ENCODE assay signal across 8 cellular contexts in genomic region chr7:36153571-36154097, GRCh38. TPM values are rescaled to one million over a fixed set of nuclear protein-coding genes. Genes with fewer than 3 reads are reported as not detected.
DNase-seq lines count a peak whose midpoint lies in the region; ATAC-seq and TF ChIP-seq lines count a peak whose summit lies in the region.

No MANE protein-coding gene starts in this region.

- no peak for ATAC-seq in activated CD4-positive, alpha-beta T cell treated with anti-CD3 and anti-CD28 coated beads for 36 hours
- peak; percentile 6 for ATAC-seq in HG03196 (IDR thresholded peaks at IDR 0.05; ENCODE audit: unreplicated experiment)

- H3K4me1 ChIP-seq in fibroblast of lung (ENCODE audit: control insufficient read depth, extremely low read depth, insufficient read depth, low read length) = no peaks in the 10 kb centered on the region

- peak overlapping the region; percentile 32 for H3K27ac Mint-ChIP-seq in activated CD4-positive, alpha-beta T cell treated with anti-CD3 and anti-CD28 coated beads for 36 hours
- H3K27ac Mint-ChIP-seq in neural crest cell (ENCODE audit: unreplicated experiment) = no peak overlapping the region

- no peak for TF ChIP-seq CTCF in fibroblast of lung (conservative IDR thresholded peaks at IDR 0.05 in 1 of 2, IDR thresholded peaks at IDR 0.05 in 1 of 2; ENCODE audit: low read depth in 1 of 2, low read length in 2 of 2)
- TF ChIP-seq CTCF in neural crest cell (conservative IDR thresholded peaks at IDR 0.05) = no peak

- H3K36me3 Mint-ChIP-seq in activated CD4-positive, alpha-beta T cell treated with anti-CD3 and anti-CD28 coated beads for 36 hours (ENCODE audit: low read depth) = no peaks in the 10 kb centered on the region
- no peaks in the 10 kb centered on the region for H3K36me3 Mint-ChIP-seq in neural crest cell (ENCODE audit: low read depth)

- H3K4me2 ChIP-seq in fibroblast of lung (ENCODE audit: extremely low read depth, insufficient read depth, low read length) = peak overlapping the region; percentile 80

- intact Hi-C loops in activated CD4-positive, alpha-beta T cell treated with anti-CD3 and anti-CD28 coated beads for 36 hours (cut with DNase I, micrococcal nuclease) = loop anchor here (1.0 to 2.0 kb wide), 7 partner anchors 38 to 353 kb away; partner anchors contain the start of genes ANLN (in 1 of the 2) and SEPTIN7 (in 1 of the 2)

- peaks cover 29% of the 10 kb centered on the region for H3K4me1 Mint-ChIP-seq in activated CD4-positive, alpha-beta T cell treated with anti-CD3 and anti-CD28 coated beads for 36 hours
- peaks cover 35% of the 10 kb centered on the region for H3K4me1 Mint-ChIP-seq in neural crest cell

- no peaks in the 10 kb centered on the region for H3K27me3 ChIP-seq in fibroblast of lung (ENCODE audit: control insufficient read depth, insufficient read depth, low read length)

- DNase-seq in activated CD4-positive, alpha-beta T cell treated with anti-CD3 and anti-CD28 coated beads for 36 hours = peak; percentile 40
- no peak for DNase-seq in activated CD4-positive, alpha-beta T cell treated with anti-CD3 and anti-CD28 coated beads for 1 hour
- DNase-seq in activated CD4-positive, alpha-beta T cell treated with anti-CD3 and anti-CD28 coated beads for 48 hours = peak; percentile 23
- DNase-seq in fibroblast of lung (ENCODE audit: low read depth in 2 of 2) = no peak
- DNase-seq in neural crest cell (ENCODE audit: low read depth, low spot score) = no peak
- no peak for DNase-seq in DMS114 treated with DMSO at 0.1 percent for 48 hours (lab: John Stamatoyannopoulos, UW; ENCODE audit: unreplicated experiment)
- DNase-seq in cortex of kidney (lab: John Stamatoyannopoulos, UW) = no peak

- no peaks in the 10 kb centered on the region for H4K20me1 ChIP-seq in fibroblast of lung (ENCODE audit: control insufficient read depth, extremely low read depth, insufficient read depth, low read length)

- H3K27ac ChIP-seq in fibroblast of lung (ENCODE audit: insufficient read depth, low read length) = no peak overlapping the region

- H3K9me3 Mint-ChIP-seq in activated CD4-positive, alpha-beta T cell treated with anti-CD3 and anti-CD28 coated beads for 36 hours (ENCODE audit: low read depth) = no peaks in the 10 kb centered on the region
- H3K9me3 Mint-ChIP-seq in neural crest cell = no peaks in the 10 kb centered on the region

- H3K9ac ChIP-seq in fibroblast of lung (ENCODE audit: insufficient read depth, low read length) = peak overlapping the region; percentile 65

- H3K36me3 ChIP-seq in fibroblast of lung (ENCODE audit: control insufficient read depth, insufficient read depth, low read length) = peaks cover 2% of the 10 kb centered on the region

- no peaks in the 10 kb centered on the region for H3K27me3 Mint-ChIP-seq in activated CD4-positive, alpha-beta T cell treated with anti-CD3 and anti-CD28 coated beads for 36 hours
- H3K27me3 Mint-ChIP-seq in neural crest cell (ENCODE audit: low read depth) = no peaks in the 10 kb centered on the region

- CTCF ChIA-PET in activated CD4-positive, alpha-beta T cell treated with anti-CD3 and anti-CD28 coated beads for 36 hours (lab: Charles Lee) = no interaction called here

- H2AFZ ChIP-seq in fibroblast of lung (ENCODE audit: low read length) = peak overlapping the region; percentile 1

- H3K9me3 ChIP-seq in fibroblast of lung (ENCODE audit: control insufficient read depth, insufficient read depth, low read depth, low read length) = no peaks in the 10 kb centered on the region

- H3K79me2 ChIP-seq in fibroblast of lung (ENCODE audit: control insufficient read depth, insufficient read depth, low read length) = peaks cover 2% of the 10 kb centered on the region

- POLR2A ChIA-PET in activated CD4-positive, alpha-beta T cell treated with anti-CD3 and anti-CD28 coated beads for 36 hours (lab: Charles Lee) = no interaction called here

- peak overlapping the region; percentile 63 to 82 (median 66) for H3K4me3 ChIP-seq in fibroblast of lung (replicated peaks in 1 of 4; ENCODE audit: control extremely low read depth in 1 of 4, insufficient read depth in 1 of 4, low read depth in 3 of 4, low read length in 4 of 4)

- peak overlapping the region; percentile 71 for H3K4me3 Mint-ChIP-seq in activated CD4-positive, alpha-beta T cell treated with anti-CD3 and anti-CD28 coated beads for 36 hours
- H3K4me3 Mint-ChIP-seq in neural crest cell = peak overlapping the region; percentile 87

RNA-seq across cellular contexts. Expression of gene EEPD1, which starts 0.6 kb away (rescaled TPM):
- total RNA-seq in activated CD4-positive, alpha-beta T cell treated with anti-CD3 and anti-CD28 coated beads for 36 hours = 1 to 10 TPM; 1.3 TPM
- 8.4 and 9.2 TPM in 2 replicates for total RNA-seq in fibroblast of lung
- polyA plus RNA-seq in fibroblast of lung = 3.9 and 15.9 TPM in 2 replicates
- polyA plus RNA-seq in fibroblast of lung (2012) = 3.8 and 24.7 TPM in 2 replicates
- 1.7 and 31.8 TPM in 2 replicates for polyA minus RNA-seq in fibroblast of lung (ENCODE audit: low replicate concordance)
- 5.4 and 5.5 TPM in 2 replicates for total RNA-seq in neural crest cell

Comparison
In these comparisons a context has a peak if more than half of its experiments do, and no peak if none do; other contexts are left out.
1. DNase-seq: peak in activated CD4-positive, alpha-beta T cell treated with anti-CD3 and anti-CD28 coated beads for 36 hours (single experiment) and activated CD4-positive, alpha-beta T cell treated with anti-CD3 and anti-CD28 coated beads for 48 hours (single experiment); none in activated CD4-positive, alpha-beta T cell treated with anti-CD3 and anti-CD28 coated beads for 1 hour (single experiment), fibroblast of lung (0 of 2), neural crest cell (single experiment), DMS114 treated with DMSO at 0.1 percent for 48 hours (single experiment) and cortex of kidney (single experiment).